20 cellular contexts compared by ENCODE assay signal in genomic region chr12:104568881-104569280, GRCh38.
A peak's percentile ranks its signal among the peaks of the same experiment; 100 is the strongest.
DNase-seq lines count a peak whose midpoint lies in the region; ATAC-seq and TF ChIP-seq lines count a peak whose summit lies in the region.
"Had no signal": no experiment of that assay in that cellular context is flagged by ENCODE, and none has a peak within 500 bp of the region (broad histone marks: within the 10 kb centered on the region; RNA-seq: fewer than 3 reads in every experiment).

No MANE protein-coding gene starts in this region.

- CTCF ChIA-PET in activated CD8-positive, alpha-beta memory T cell treated with anti-CD3 and anti-CD28 coated beads, Interleukin-2, amount 10 ng/mL, durations not matched to agents 7 days and 5 days (lab: Charles Lee): interaction anchor here (1.0 to 4.8 kb wide), 12 partner anchors 11 to 187 kb away, joined by 3 to 28 read pairs (median 4); partner anchors contain the start of gene CHST11

- peak overlapping the region; percentile 94 for H3K27ac Mint-ChIP-seq in activated CD8-positive, alpha-beta memory T cell treated with anti-CD3 and anti-CD28 coated beads, Interleukin-2, amount 10 ng/mL, durations not matched to agents 7 days and 5 days
- H3K27ac Mint-ChIP-seq in activated T-helper 2 cell treated with anti-CD3 and anti-CD28 coated beads, Interferon-gamma antibody, Interleukin-2, Interleukin-4, amounts not matched to agents 10 μg/mL and 5 μg/mL and 100 μg/mL, durations not matched to agents 14 hours and 24 hours and 36 hours: peak overlapping the region; percentile 71
- H3K27ac Mint-ChIP-seq: progenitor cell of endocrine pancreas, type B pancreatic cell had no signal

- H3K4me3 ChIP-seq in spleen: peak overlapping the region in 1 of 8 donors; percentile 43
- no peak overlapping the region for H3K4me3 ChIP-seq in HAP-1
- H3K4me3 ChIP-seq: heart right ventricle, lower lobe of right lung, smooth muscle cell had no signal

- no peak for TF ChIP-seq CTCF in spleen (IDR thresholded peaks at IDR 0.05 in 8 of 11, conservative IDR thresholded peaks at IDR 0.05 in 3 of 11)

- H3K27ac ChIP-seq in spleen: peak overlapping the region in 7 of 8 donors; percentile 48 to 87 (median 81)
- H3K27ac ChIP-seq: C4-2B had no signal

- TF ChIP-seq POLR2A in spleen (IDR thresholded peaks at IDR 0.05): no peak

- peaks cover 0 to 11% (median 3%) of the 10 kb centered on the region in 6 donors for H3K36me3 ChIP-seq in spleen
- no peaks in the 10 kb centered on the region for H3K36me3 ChIP-seq in HAP-1 (replicated peaks)
- H3K36me3 ChIP-seq: lower lobe of right lung had no signal

- intact Hi-C loops in activated T-helper 2 cell treated with anti-CD3 and anti-CD28 coated beads, Interferon-gamma antibody, Interleukin-2, Interleukin-4, amounts not matched to agents 10 μg/mL and 5 μg/mL and 100 μg/mL, durations not matched to agents 14 hours and 24 hours and 36 hours (cut with micrococcal nuclease): loop anchor here (1.0 to 5.0 kb wide), 5 partner anchors 11 to 113 kb away; no protein-coding TSS in a partner anchor
- intact Hi-C loops in spleen (cut with DNase I; ENCODE audit: low total_unique reads): no loop called here

- H3K4me3 Mint-ChIP-seq in activated CD8-positive, alpha-beta memory T cell treated with anti-CD3 and anti-CD28 coated beads, Interleukin-2, amount 10 ng/mL, durations not matched to agents 7 days and 5 days: peak overlapping the region; percentile 54
- no peak overlapping the region for H3K4me3 Mint-ChIP-seq in activated T-helper 2 cell treated with anti-CD3 and anti-CD28 coated beads, Interferon-gamma antibody, Interleukin-2, Interleukin-4, amounts not matched to agents 10 μg/mL and 5 μg/mL and 100 μg/mL, durations not matched to agents 14 hours and 24 hours and 36 hours (ENCODE audit: low read depth)
- H3K4me3 Mint-ChIP-seq: type B pancreatic cell had no signal

- H3K36me3 Mint-ChIP-seq in activated CD8-positive, alpha-beta memory T cell treated with anti-CD3 and anti-CD28 coated beads, Interleukin-2, amount 10 ng/mL, durations not matched to agents 7 days and 5 days: peaks cover 53% of the 10 kb centered on the region
- H3K36me3 Mint-ChIP-seq in activated T-helper 2 cell treated with anti-CD3 and anti-CD28 coated beads, Interferon-gamma antibody, Interleukin-2, Interleukin-4, amounts not matched to agents 10 μg/mL and 5 μg/mL and 100 μg/mL, durations not matched to agents 14 hours and 24 hours and 36 hours (ENCODE audit: low read depth): peaks cover 74% of the 10 kb centered on the region

- peak; percentile 11 for ATAC-seq in activated CD8-positive, alpha-beta memory T cell treated with anti-CD3 and anti-CD28 coated beads, Interleukin-2, amount 10 ng/mL, durations not matched to agents 7 days and 5 days

- 57 to 78% (median 61%) methylated on average over 4 of the region's 4 CpGs for WGBS in spleen, 5 donors

- no peaks in the 10 kb centered on the region for H3K27me3 Mint-ChIP-seq in activated CD8-positive, alpha-beta memory T cell treated with anti-CD3 and anti-CD28 coated beads, Interleukin-2, amount 10 ng/mL, durations not matched to agents 7 days and 5 days
- no peaks in the 10 kb centered on the region for H3K27me3 Mint-ChIP-seq in activated T-helper 2 cell treated with anti-CD3 and anti-CD28 coated beads, Interferon-gamma antibody, Interleukin-2, Interleukin-4, amounts not matched to agents 10 μg/mL and 5 μg/mL and 100 μg/mL, durations not matched to agents 14 hours and 24 hours and 36 hours (ENCODE audit: low read depth)
- H3K27me3 Mint-ChIP-seq: progenitor cell of endocrine pancreas, type B pancreatic cell had no signal

- H3K4me1 ChIP-seq in spleen: peaks cover 28 to 69% (median 44%) of the 10 kb centered on the region in 6 donors
- H3K4me1 ChIP-seq in HAP-1: no peaks in the 10 kb centered on the region

- in situ Hi-C loops in HAP-1 (cut with MboI; ENCODE audit: low sequenced_read_pairs): no loop called here

- H3K9me3 Mint-ChIP-seq in activated CD8-positive, alpha-beta memory T cell treated with anti-CD3 and anti-CD28 coated beads, Interleukin-2, amount 10 ng/mL, durations not matched to agents 7 days and 5 days (ENCODE audit: low read depth): peaks cover 4% of the 10 kb centered on the region
- H3K9me3 Mint-ChIP-seq in activated T-helper 2 cell treated with anti-CD3 and anti-CD28 coated beads, Interferon-gamma antibody, Interleukin-2, Interleukin-4, amounts not matched to agents 10 μg/mL and 5 μg/mL and 100 μg/mL, durations not matched to agents 14 hours and 24 hours and 36 hours: peaks cover 12% of the 10 kb centered on the region
- H3K9me3 Mint-ChIP-seq: type B pancreatic cell had no signal

- H3K4me1 Mint-ChIP-seq in activated CD8-positive, alpha-beta memory T cell treated with anti-CD3 and anti-CD28 coated beads, Interleukin-2, amount 10 ng/mL, durations not matched to agents 7 days and 5 days: peaks cover 76% of the 10 kb centered on the region
- H3K4me1 Mint-ChIP-seq in activated T-helper 2 cell treated with anti-CD3 and anti-CD28 coated beads, Interferon-gamma antibody, Interleukin-2, Interleukin-4, amounts not matched to agents 10 μg/mL and 5 μg/mL and 100 μg/mL, durations not matched to agents 14 hours and 24 hours and 36 hours (ENCODE audit: low read depth): peaks cover 54% of the 10 kb centered on the region

- H3K27me3 ChIP-seq in spleen (replicated peaks in 1 of 7) (no peaks in the 10 kb centered on the region), HAP-1 (ENCODE audit: low read depth) (no peaks in the 10 kb centered on the region)
- H3K27me3 ChIP-seq: heart right ventricle had no signal

- no peak for DNase-seq in activated CD8-positive, alpha-beta memory T cell treated with anti-CD3 and anti-CD28 coated beads, Interleukin-2, amount 10 ng/mL, durations not matched to agents 7 days and 5 days
- DNase-seq in activated CD8-positive, alpha-beta memory T cell treated with anti-CD3 and anti-CD28 coated beads, Interleukin-2, amount 50 U/mL, for 48 hours: no peak
- DNase-seq in MV-4-11 (lab: John Stamatoyannopoulos, UW): peak; percentile 52
- DNase-seq in activated T-helper 2 cell treated with anti-CD3 and anti-CD28 coated beads, Interferon-gamma antibody, Interleukin-2, Interleukin-4, amounts not matched to agents 10 μg/mL and 5 μg/mL and 100 μg/mL, durations not matched to agents 14 hours and 24 hours and 36 hours (ENCODE audit: low spot score): no peak
- no peak for DNase-seq in spleen
- no peak for DNase-seq in HAP-1 (ENCODE audit: low spot score in 2 of 2)
- no peak for DNase-seq in SW480 (ENCODE audit: low spot score)
- no peak for DNase-seq in NCI-H345 treated with DMSO at 0.1 percent for 48 hours (lab: John Stamatoyannopoulos, UW; ENCODE audit: unreplicated experiment)
- DNase-seq: DMS79; effector CD8-positive, alpha-beta T cell; heart right ventricle; lower lobe of right lung; NCI-H2029; NCI-H510A treated with DMSO at 0.1 percent for 48 hours; OCI-M1; SIG-M5 had no signal

- peaks cover 0 to 12% (median 10%) of the 10 kb centered on the region in 8 donors for H3K9me3 ChIP-seq in spleen
- no peaks in the 10 kb centered on the region for H3K9me3 ChIP-seq in HAP-1
